Comparison of ENCODE assay signal across 10 cellular contexts in the genomic region with DNA sequence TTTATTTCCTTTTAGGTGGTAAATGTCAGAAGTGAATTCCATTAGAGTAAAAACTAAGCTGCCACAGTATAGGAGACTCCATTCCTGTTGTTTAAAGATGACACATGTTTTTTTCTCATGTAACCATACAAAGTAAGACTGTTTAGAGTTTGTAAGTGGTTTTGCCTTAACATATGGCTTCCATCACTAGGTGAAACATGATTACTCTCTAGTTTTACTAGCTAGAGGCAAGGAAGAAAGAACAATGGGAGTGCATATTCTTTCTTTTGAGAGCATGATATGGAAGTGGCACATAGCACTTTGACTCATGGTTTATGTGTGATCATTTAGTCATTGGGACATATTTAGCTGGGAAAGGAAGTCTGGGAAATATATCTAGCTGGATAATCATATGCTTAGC. TPM values are rescaled to one million over a fixed set of nuclear protein-coding genes. Genes with fewer than 3 reads are reported as not detected.
DNase-seq lines count a peak whose midpoint lies in the region; ATAC-seq, FAIRE-seq and TF ChIP-seq lines count a peak whose summit lies in the region.
"Had no signal": no experiment of that assay in that cellular context is flagged by ENCODE, and none has a peak within 500 bp of the region (broad histone marks: within the 10 kb centered on the region; RNA-seq: fewer than 3 reads in every experiment).

No MANE protein-coding gene starts in this region.

- no peak overlapping the region for H3K4me3 ChIP-seq in breast epithelium
- no peak overlapping the region for H3K4me3 ChIP-seq in transverse colon
- H3K4me3 ChIP-seq in left lung: no peak overlapping the region

- FAIRE-seq in D721Med (lab: Jason Lieb, UNC): no peak

- H3K27ac Mint-ChIP-seq in MCF 10A (ENCODE audit: low read depth, unreplicated experiment): peak overlapping the region; percentile 73
- H3K27ac Mint-ChIP-seq in activated naive CD8-positive, alpha-beta T cell treated with anti-CD3 and anti-CD28 coated beads, Interleukin-2, amount 50 U/mL, for 24 hours: peak overlapping the region; percentile 88

- ATAC-seq in activated naive CD8-positive, alpha-beta T cell treated with anti-CD3 and anti-CD28 coated beads, Interleukin-2, amount 50 U/mL, for 24 hours: peak; percentile 50
- ATAC-seq in left lung: no peak

- in situ Hi-C loops in transverse colon (cut with MboI; ENCODE audit: low pct_ligation_motif_present in 1 of 4, low pct_unique_long_range_greater_than_20kb in 1 of 4, low sequenced_read_pairs in 3 of 4): loop anchor here in 1 of 4 donors (25.0 kb wide), 1 partner anchor 111 kb away; no protein-coding TSS in a partner anchor

- peak; percentile 42 for DNase-seq in MCF 10A (ENCODE audit: unreplicated experiment)
- no peak for DNase-seq in breast epithelium (ENCODE audit: low spot score in 2 of 2)
- no peak for DNase-seq in activated naive CD8-positive, alpha-beta T cell treated with anti-CD3 and anti-CD28 coated beads, Interleukin-2, amount 50 U/mL, for 24 hours
- peak; percentile 38 for DNase-seq in left kidney (ENCODE audit: low read depth, low spot score)
- no peak for DNase-seq in transverse colon
- DNase-seq in NCI-H1048 (lab: John Stamatoyannopoulos, UW): no peak
- DNase-seq in left lung: no peak
- DNase-seq in D721Med (ENCODE audit: insufficient read length, low spot score): no peak
- DNase-seq: NCI-H524 treated with DMSO at 0.1 percent for 48 hours; stimulated activated CD4-positive, alpha-beta T cell treated with anti-CD3 and anti-CD28 coated beads, Interleukin-4, amount 100 ng/mL, for 1 hour had no signal

- TF ChIP-seq POLR2A in breast epithelium (IDR thresholded peaks at IDR 0.05): no peak
- TF ChIP-seq POLR2A in transverse colon (IDR thresholded peaks at IDR 0.05): no peak

- no TSS peak for BruUV-seq in MCF 10A (replicated peaks; lab: Mats Ljungman, UMichigan)

- H3K9me3 ChIP-seq in breast epithelium (peaks cover 0 to 6% of the 10 kb centered on the region in 2 donors), transverse colon (no peaks in the 10 kb centered on the region), left lung (peaks cover 0 to 9% of the 10 kb centered on the region in 2 donors)

- CTCF ChIA-PET in MCF 10A (lab: Yijun Ruan, JAX): interaction anchor here (0.9 to 2.3 kb wide), 5 partner anchors 11 to 1201 kb away, joined by 3 to 14 read pairs (median 3); no protein-coding TSS in a partner anchor

- H3K27ac ChIP-seq in breast epithelium (no peak overlapping the region), transverse colon (peak overlapping the region in 3 of 4 donors; percentile 20 to 56 (median 27)), left lung (peak overlapping the region in 1 of 2 donors; percentile 6)

- peaks cover 12% of the 10 kb centered on the region for H3K36me3 Mint-ChIP-seq in MCF 10A (ENCODE audit: insufficient read depth, unreplicated experiment)
- H3K36me3 Mint-ChIP-seq in activated naive CD8-positive, alpha-beta T cell treated with anti-CD3 and anti-CD28 coated beads, Interleukin-2, amount 50 U/mL, for 24 hours (ENCODE audit: low read depth): peaks cover 35% of the 10 kb centered on the region

- TF ChIP-seq CTCF in MCF 10A (IDR thresholded peaks at IDR 0.05; ENCODE audit: unreplicated experiment): no peak
- no peak for TF ChIP-seq CTCF in breast epithelium (IDR thresholded peaks at IDR 0.05)
- no peak for TF ChIP-seq CTCF in transverse colon (IDR thresholded peaks at IDR 0.05)
- no peak for TF ChIP-seq CTCF in left lung (IDR thresholded peaks at IDR 0.05)
- no peak for TF ChIP-seq CTCF in D721Med (IDR thresholded peaks at IDR 0.05; ENCODE audit: insufficient read depth, missing control alignments)

- POLR2A ChIA-PET in MCF 10A (lab: Yijun Ruan, JAX): interaction anchor here (0.6 to 6.6 kb wide), 5 partner anchors 12 to 628 kb away, joined by 3 to 54 read pairs (median 4); a partner anchor contains a TSS

- intact Hi-C loops in MCF 10A (cut with micrococcal nuclease) (no loop called here), breast epithelium (cut with DNase I; ENCODE audit: low total_unique reads) (no loop called here), transverse colon (cut with DNase I; ENCODE audit: low total_unique reads) (no loop called here), left lung (cut with DNase I) (no loop called here)

- TF ChIP-seq EP300 in transverse colon (IDR thresholded peaks at IDR 0.05; ENCODE audit: low read depth): no peak

- H3K27me3 ChIP-seq in breast epithelium (no peaks in the 10 kb centered on the region), transverse colon (no peaks in the 10 kb centered on the region), left lung (no peaks in the 10 kb centered on the region)

- H3K36me3 ChIP-seq in breast epithelium (no peaks in the 10 kb centered on the region), transverse colon (peaks cover 0 to 10% (median 0%) of the 10 kb centered on the region in 4 donors), left lung (peaks cover 0 to 19% of the 10 kb centered on the region in 2 donors)

- peaks cover 17% of the 10 kb centered on the region for H3K4me1 Mint-ChIP-seq in MCF 10A (ENCODE audit: insufficient read depth, unreplicated experiment)
- peaks cover 70% of the 10 kb centered on the region for H3K4me1 Mint-ChIP-seq in activated naive CD8-positive, alpha-beta T cell treated with anti-CD3 and anti-CD28 coated beads, Interleukin-2, amount 50 U/mL, for 24 hours

- no peaks in the 10 kb centered on the region for H3K27me3 Mint-ChIP-seq in MCF 10A (ENCODE audit: insufficient read depth, unreplicated experiment)
- H3K27me3 Mint-ChIP-seq in activated naive CD8-positive, alpha-beta T cell treated with anti-CD3 and anti-CD28 coated beads, Interleukin-2, amount 50 U/mL, for 24 hours: no peaks in the 10 kb centered on the region

- no peaks in the 10 kb centered on the region for H3K4me1 ChIP-seq in breast epithelium
- H3K4me1 ChIP-seq in transverse colon: peaks cover 3 to 40% (median 8%) of the 10 kb centered on the region in 4 donors
- peaks cover 4 to 33% of the 10 kb centered on the region in 2 donors for H3K4me1 ChIP-seq in left lung

- no peak overlapping the region for H3K4me3 Mint-ChIP-seq in MCF 10A (ENCODE audit: unreplicated experiment)
- H3K4me3 Mint-ChIP-seq in activated naive CD8-positive, alpha-beta T cell treated with anti-CD3 and anti-CD28 coated beads, Interleukin-2, amount 50 U/mL, for 24 hours: peak overlapping the region; percentile 38

- H3K9me3 Mint-ChIP-seq in MCF 10A (ENCODE audit: unreplicated experiment): no peaks in the 10 kb centered on the region
- no peaks in the 10 kb centered on the region for H3K9me3 Mint-ChIP-seq in activated naive CD8-positive, alpha-beta T cell treated with anti-CD3 and anti-CD28 coated beads, Interleukin-2, amount 50 U/mL, for 24 hours

RNA-seq across cellular contexts. Expression of a gene that starts 7.7 kb away (rescaled TPM):
- total RNA-seq in MCF 10A (2022) (29.4 and 33.1 TPM in 2 replicates), breast epithelium (10 to 100 TPM; 45.4 to 81.2 (median 48.8) TPM), transverse colon (100 to 1,000 TPM in 2 of 4 donors, 10 to 100 TPM in 2; 32.2 to 159 (median 85.3) TPM), left lung (10 to 100 TPM; 78.7 to 84.8 TPM)

Comparison
In these comparisons a context has a peak if more than half of its experiments do, and no peak if none do; other contexts are left out.
1. DNase-seq: peak in MCF 10A (single experiment) and left kidney (single experiment); none in breast epithelium (0 of 2), activated naive CD8-positive, alpha-beta T cell treated with anti-CD3 and anti-CD28 coated beads, Interleukin-2, amount 50 U/mL, for 24 hours (single experiment), transverse colon (single experiment), NCI-H1048 (single experiment), left lung (0 of 2) and D721Med (single experiment).
2. H3K27ac ChIP-seq: peak in transverse colon (3 of 4); none in breast epithelium (0 of 2).